In the genomic region with DNA sequence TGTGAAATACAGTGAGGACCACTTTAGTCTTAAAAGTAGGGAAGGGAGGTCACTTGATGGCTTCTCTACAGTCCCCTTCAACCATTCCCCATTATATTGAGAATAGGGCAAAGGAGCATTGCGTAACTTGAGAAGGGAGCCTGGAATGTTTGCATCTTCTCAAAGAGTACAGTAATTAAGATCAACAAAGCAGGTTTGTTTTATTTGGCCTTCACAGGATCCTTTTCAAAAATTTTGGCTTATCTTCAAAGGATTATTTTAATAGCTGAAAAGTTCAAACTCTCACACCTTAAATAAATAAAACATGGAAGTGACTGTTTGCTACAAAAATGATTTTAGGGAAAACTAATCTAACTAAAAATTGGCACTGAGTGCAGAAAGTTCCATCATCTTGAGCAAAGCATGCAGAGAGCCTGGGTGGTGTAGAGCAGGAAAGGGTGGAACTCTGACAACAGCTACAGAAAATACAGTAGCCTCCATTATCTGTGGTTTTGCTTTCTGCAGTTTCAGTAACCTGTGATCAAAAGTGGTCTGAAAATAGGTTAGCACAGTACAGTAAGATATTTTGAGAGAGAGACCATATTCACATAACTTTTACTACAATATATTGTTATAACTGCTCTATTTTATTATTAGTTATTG, we compare ENCODE assay signal across 11 cellular contexts.
DNase-seq lines count a peak whose midpoint lies in the region; ATAC-seq, FAIRE-seq and TF ChIP-seq lines count a peak whose summit lies in the region.
"Had no signal": no experiment of that assay in that cellular context is flagged by ENCODE, and none has a peak within 500 bp of the region (broad histone marks: within the 10 kb centered on the region; RNA-seq: fewer than 3 reads in every experiment).

No MANE protein-coding gene starts in this region.

- no peaks in the 10 kb centered on the region for H4K20me1 ChIP-seq in H1 (replicated peaks in 1 of 2; ENCODE audit: control insufficient read depth in 1 of 2, insufficient read depth in 2 of 2, low read length in 2 of 2)

- TF ChIP-seq RAD21 in H1 (IDR thresholded peaks at IDR 0.05 in 1 of 2, conservative IDR thresholded peaks at IDR 0.05 in 1 of 2; ENCODE audit: low read depth in 2 of 2, low read length in 2 of 2): no peak

- H3K79me2 ChIP-seq in H1 (ENCODE audit: control insufficient read depth in 1 of 2, insufficient read depth in 2 of 2, low read length in 2 of 2): no peaks in the 10 kb centered on the region

- no peak overlapping the region for H2BK12ac ChIP-seq in H1 (ENCODE audit: low read depth, low read length)

- no peak overlapping the region for H3K4ac ChIP-seq in H1 (replicated peaks; ENCODE audit: insufficient read length, low read depth, low read length)

- H2AFZ ChIP-seq in H1 (ENCODE audit: low read length): no peak overlapping the region

- H3K36me3 ChIP-seq in H1 (ENCODE audit: control insufficient read depth in 2 of 4, insufficient read depth in 4 of 4, low read length in 3 of 4) (no peaks in the 10 kb centered on the region), esophagus muscularis mucosa (no peaks in the 10 kb centered on the region)
- H3K36me3 ChIP-seq: SJCRH30 had no signal

- no peak overlapping the region for H2BK20ac ChIP-seq in H1 (ENCODE audit: low read length)

- TF ChIP-seq CTCF in GM12864 (IDR thresholded peaks at IDR 0.05; ENCODE audit: low read depth, low read length, missing control alignments) (no peak), H1 (IDR thresholded peaks at IDR 0.05; ENCODE audit: control extremely low read depth in 1 of 3, insufficient read depth in 1 of 3, low read depth in 1 of 3, low read length in 3 of 3) (no peak), esophagus muscularis mucosa (IDR thresholded peaks at IDR 0.05) (no peak)

- H4K5ac ChIP-seq in H1 (ENCODE audit: insufficient read length, low read depth, low read length): no peak overlapping the region

- peak; percentile 4 for DNase-seq in GM12864 (ENCODE audit: low read depth)
- DNase-seq in H1 (ENCODE audit: low read depth in 1 of 2, low spot score in 2 of 2): no peak
- DNase-seq in DMS114 treated with DMSO at 0.1 percent for 48 hours (lab: John Stamatoyannopoulos, UW; ENCODE audit: unreplicated experiment): no peak
- DNase-seq in NCI-H2081 treated with DMSO at 0.1 percent for 48 hours (lab: John Stamatoyannopoulos, UW): no peak
- no peak for DNase-seq in esophagus muscularis mucosa (ENCODE audit: extremely low spot score)
- DNase-seq in activated CD4-positive, alpha-beta memory T cell treated with anti-CD3 and anti-CD28 coated beads, Interleukin-2, amount 10 ng/mL, durations not matched to agents 7 days and 5 days: no peak
- DNase-seq: glutamatergic neuron had no signal

- 88% methylated on average over 1 of the region's 1 CpG; no CpG with 5 or more reads in 1 of the 2 experiments for WGBS in H1 (ENCODE audit: extremely low coverage in 1 of 2, insufficient coverage in 1 of 2, insufficient read length in 1 of 2, insufficient replicate concordance in 2 of 2, low coverage in 1 of 2, low lambda C conversion rate in 2 of 2, missing lambda C conversion rate in 1 of 2), 2 experiments
- WGBS in esophagus muscularis mucosa: 54% methylated on average over 1 of the region's 1 CpG

- H2BK5ac ChIP-seq in H1 (ENCODE audit: low read depth, low read length): no peak overlapping the region

- H3K27me3 ChIP-seq in H1 (replicated peaks in 1 of 4; ENCODE audit: control insufficient read depth in 3 of 4, extremely low read depth in 1 of 4, insufficient read depth in 3 of 4, low read length in 3 of 4): no peaks in the 10 kb centered on the region
- no peaks in the 10 kb centered on the region for H3K27me3 ChIP-seq in esophagus muscularis mucosa
- H3K27me3 ChIP-seq: SJCRH30 had no signal

- H4K91ac ChIP-seq in H1 (replicated peaks; ENCODE audit: insufficient read length, low read length): no peak overlapping the region

- H3K27me3 Mint-ChIP-seq in activated CD4-positive, alpha-beta memory T cell treated with anti-CD3 and anti-CD28 coated beads, Interleukin-2, amount 10 ng/mL, durations not matched to agents 7 days and 5 days: no peaks in the 10 kb centered on the region

- no peak overlapping the region for H3K23ac ChIP-seq in H1 (ENCODE audit: insufficient read length)

- no peak for FAIRE-seq in H1 (lab: Jason Lieb, UNC)

- H2AK5ac ChIP-seq in H1 (ENCODE audit: low read depth, low read length): no peak overlapping the region

- ATAC-seq in GM21367 (IDR thresholded peaks at IDR 0.05; ENCODE audit: unreplicated experiment) (peak; percentile 97), HG03457 (IDR thresholded peaks at IDR 0.05; ENCODE audit: unreplicated experiment) (peak; percentile 63)

- H4K8ac ChIP-seq in H1 (ENCODE audit: extremely low read depth, insufficient read depth, low read length): no peak overlapping the region

- no peak for TF ChIP-seq EP300 in H1 (IDR thresholded peaks at IDR 0.05; ENCODE audit: borderline replicate concordance in 1 of 2, low read depth in 2 of 2, low read length in 2 of 2)
- TF ChIP-seq EP300 in esophagus muscularis mucosa (IDR thresholded peaks at IDR 0.05): no peak

- no peak overlapping the region for H3K9ac ChIP-seq in H1 (replicated peaks in 1 of 4; ENCODE audit: extremely low read depth in 1 of 4, low read depth in 3 of 4, low read length in 3 of 4)

- no peaks in the 10 kb centered on the region for H3K79me1 ChIP-seq in H1 (ENCODE audit: low read depth, low read length)

- intact Hi-C loops in esophagus muscularis mucosa (cut with DNase I): no loop called here

- peaks cover 7% of the 10 kb centered on the region for H3K36me3 Mint-ChIP-seq in activated CD4-positive, alpha-beta memory T cell treated with anti-CD3 and anti-CD28 coated beads, Interleukin-2, amount 10 ng/mL, durations not matched to agents 7 days and 5 days (ENCODE audit: low read depth)

- H3K27ac ChIP-seq in H1 (ENCODE audit: low read depth, low read length) (no peak overlapping the region), esophagus muscularis mucosa (replicated peaks in 1 of 4) (no peak overlapping the region)
- H3K27ac ChIP-seq: SJCRH30 had no signal

- POLR2A ChIA-PET in H1 (lab: Charles Lee; ENCODE audit: partially characterized antibody): no interaction called here
- POLR2A ChIA-PET in activated CD4-positive, alpha-beta memory T cell treated with anti-CD3 and anti-CD28 coated beads, Interleukin-2, amount 10 ng/mL, durations not matched to agents 7 days and 5 days (lab: Charles Lee): no interaction called here

- H3K9me3 Mint-ChIP-seq in activated CD4-positive, alpha-beta memory T cell treated with anti-CD3 and anti-CD28 coated beads, Interleukin-2, amount 10 ng/mL, durations not matched to agents 7 days and 5 days: peaks cover 17% of the 10 kb centered on the region

- H3K23me2 ChIP-seq in H1 (ENCODE audit: low read depth, low read length): no peaks in the 10 kb centered on the region

- CTCF ChIA-PET in H1 (lab: Charles Lee; ENCODE audit: partially characterized antibody): no interaction called here
- CTCF ChIA-PET in activated CD4-positive, alpha-beta memory T cell treated with anti-CD3 and anti-CD28 coated beads, Interleukin-2, amount 10 ng/mL, durations not matched to agents 7 days and 5 days (lab: Charles Lee): no interaction called here

- H3K4me2 ChIP-seq in H1 (ENCODE audit: insufficient read depth in 1 of 2, low read depth in 2 of 2, low read length in 2 of 2): no peak overlapping the region; a peak in 1 of 4 replicates

- no peak overlapping the region for H2BK120ac ChIP-seq in H1 (replicated peaks; ENCODE audit: low read depth, low read length)

- H3K4me3 ChIP-seq in GM12864 (ENCODE audit: low read depth, low read length) (no peak overlapping the region), H1 (ENCODE audit: extremely low read depth in 1 of 4, insufficient read depth in 2 of 4, low read depth in 3 of 4, low read length in 4 of 4) (no peak overlapping the region), esophagus muscularis mucosa (no peak overlapping the region)
- H3K4me3 ChIP-seq: SJCRH30 had no signal

- peaks cover 30% of the 10 kb centered on the region for H3K4me1 Mint-ChIP-seq in activated CD4-positive, alpha-beta memory T cell treated with anti-CD3 and anti-CD28 coated beads, Interleukin-2, amount 10 ng/mL, durations not matched to agents 7 days and 5 days

- H3K9me3 ChIP-seq in H1 (ENCODE audit: insufficient read depth in 2 of 2, low read depth in 1 of 2, low read length in 1 of 2): no peaks in the 10 kb centered on the region
- no peaks in the 10 kb centered on the region for H3K9me3 ChIP-seq in esophagus muscularis mucosa
- H3K9me3 ChIP-seq: SJCRH30 had no signal

- no peak overlapping the region for H3K27ac Mint-ChIP-seq in activated CD4-positive, alpha-beta memory T cell treated with anti-CD3 and anti-CD28 coated beads, Interleukin-2, amount 10 ng/mL, durations not matched to agents 7 days and 5 days
- H3K27ac Mint-ChIP-seq: activated T-helper 2 cell treated with anti-CD3 and anti-CD28 coated beads, Interferon-gamma antibody, Interleukin-2, Interleukin-4, amounts not matched to agents 10 μg/mL and 5 μg/mL and 100 μg/mL, durations not matched to agents 14 hours and 24 hours and 36 hours had no signal

- H3K18ac ChIP-seq in H1 (ENCODE audit: extremely low read depth, low read length): no peak overlapping the region

- no peak overlapping the region for H3K14ac ChIP-seq in H1 (ENCODE audit: insufficient read length)

- no peak overlapping the region for H2BK15ac ChIP-seq in H1 (ENCODE audit: low read length)

- H3K4me3 Mint-ChIP-seq in activated CD4-positive, alpha-beta memory T cell treated with anti-CD3 and anti-CD28 coated beads, Interleukin-2, amount 10 ng/mL, durations not matched to agents 7 days and 5 days: no peak overlapping the region

- TF ChIP-seq POLR2A in H1 (IDR thresholded peaks at IDR 0.05; ENCODE audit: control extremely low read depth in 1 of 2, low read depth in 2 of 2, low read length in 2 of 2) (no peak), esophagus muscularis mucosa (IDR thresholded peaks at IDR 0.05; ENCODE audit: low read depth) (no peak)

- H3K56ac ChIP-seq in H1 (replicated peaks; ENCODE audit: insufficient read length, low read depth, low read length): no peak overlapping the region

- H3K4me1 ChIP-seq in H1 (replicated peaks in 1 of 4; ENCODE audit: control insufficient read depth in 3 of 4, insufficient read depth in 4 of 4, low read length in 3 of 4) (no peaks in the 10 kb centered on the region), esophagus muscularis mucosa (peaks cover 0 to 10% (median 4%) of the 10 kb centered on the region in 4 donors)

TF ChIP-seq in H1, 55 proteins besides CTCF, POLR2A, EP300 and RAD21:
- TF ChIP-seq CHD2 (IDR thresholded peaks at IDR 0.05; ENCODE audit: low read length) (no peak), TEAD4 (IDR thresholded peaks at IDR 0.05; ENCODE audit: low read depth, low read length) (peak; percentile 53; the same call in 1 of the 2 replicates), ZNF274 (IDR thresholded peaks at IDR 0.05; ENCODE audit: borderline replicate concordance, extremely low read depth, low read length) (no peak), CEBPB (IDR thresholded peaks at IDR 0.05; ENCODE audit: low read depth, low read length) (peak; percentile 97)
